ENCODE assay signal across 20 cellular contexts in the genomic region with DNA sequence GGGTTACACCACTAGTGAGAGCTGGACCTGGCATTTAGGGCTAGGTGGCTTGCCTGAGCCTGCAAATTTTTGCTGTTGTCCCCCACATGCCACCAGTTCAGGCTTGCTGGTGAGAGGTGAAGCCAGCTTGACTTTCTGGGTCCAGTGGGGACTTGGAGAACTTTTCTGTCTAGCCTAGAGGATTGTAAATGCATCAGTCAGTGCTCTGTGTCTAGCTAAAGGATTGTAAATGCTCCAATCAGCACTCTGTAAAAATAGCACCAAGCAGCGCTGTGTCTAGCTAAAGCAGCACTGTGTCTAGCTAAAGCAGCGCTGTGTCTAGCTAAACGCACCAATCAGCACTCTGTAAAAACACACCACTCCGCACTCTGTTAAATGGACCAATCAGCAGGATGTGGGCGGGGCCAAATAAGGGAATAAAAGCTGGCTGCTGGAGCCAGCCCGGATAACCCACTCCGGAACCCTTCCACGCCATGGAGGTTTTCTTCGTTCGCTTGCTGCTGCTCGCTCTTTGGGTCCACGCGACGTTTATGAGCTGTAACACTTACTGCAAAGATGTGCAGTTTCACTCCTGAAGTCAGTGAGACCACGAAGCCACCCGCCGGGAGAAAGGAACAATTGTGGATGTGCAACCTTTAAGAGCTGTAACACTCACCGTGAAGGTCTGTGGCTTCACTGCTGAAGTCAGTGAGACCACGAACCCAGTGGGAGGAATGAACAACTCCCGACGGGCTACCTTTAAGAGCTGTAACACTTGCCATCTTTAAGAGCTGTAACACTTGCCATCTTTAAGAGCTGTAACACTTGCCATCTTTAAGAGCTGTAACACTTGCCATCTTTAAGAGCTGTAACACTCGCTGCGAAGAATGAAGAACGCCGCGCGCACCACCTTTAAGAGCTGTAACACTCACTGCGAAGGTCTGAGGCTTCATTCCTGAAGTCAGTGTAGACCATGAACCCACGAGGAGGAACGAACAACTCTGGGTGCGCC.
"Had no signal": no experiment of that assay in that cellular context is flagged by ENCODE, and none has a peak within 500 bp of the region (broad histone marks: within the 10 kb centered on the region; RNA-seq: fewer than 3 reads in every experiment).

No MANE protein-coding gene starts in this region.

- DNase-seq: activated B cell treated with CpG ODN at 0.5 μM for 24 hours; activated CD4-positive, alpha-beta T cell treated with anti-CD3 and anti-CD28 coated beads, Interleukin-2, amount 10 ng/mL, durations not matched to agents 24 days and 14 days; activated naive CD4-positive, alpha-beta T cell; effector memory CD4-positive, alpha-beta T cell; nucleus accumbens; right lobe of liver; stimulated activated CD4-positive, alpha-beta T cell treated with anti-CD3 and anti-CD28 coated beads, Interleukin-4, amount 100 ng/mL, for 4 hours; stimulated activated CD8-positive, alpha-beta memory T cell treated with anti-CD3 and anti-CD28 coated beads, Interleukin-4, amount 100 ng/mL, for 48 hours; T-helper 17 cell had no signal

- H3K27me3 Mint-ChIP-seq: activated B cell treated with CpG ODN at 0.5 μM for 24 hours; stimulated activated naive CD8-positive, alpha-beta T cell treated with anti-CD3 and anti-CD28 coated beads, Interleukin-15, Interleukin-2, amounts not matched to agents 100 ng/mL and 50 ng/mL, for 24 hours; T-helper 17 cell had no signal

- H3K27me3 ChIP-seq: ascending aorta, breast epithelium, gastroesophageal sphincter, right lobe of liver had no signal

- H3K4me2 ChIP-seq: smooth muscle cell had no signal

- H3K9me3 ChIP-seq: ascending aorta, breast epithelium, gastroesophageal sphincter, right lobe of liver, thoracic aorta had no signal

- ATAC-seq: gastroesophageal sphincter; left lobe of liver; natural killer cell treated with Interleukin-12 subunit alpha and Interleukin-12 subunit beta and Interleukin-15 and Interleukin-18, amount 100 ng/mL, for 72 hours; right lobe of liver; T-helper 17 cell had no signal

- H3K4me1 ChIP-seq: ascending aorta, breast epithelium, gastroesophageal sphincter, right lobe of liver had no signal

- H3K9me3 Mint-ChIP-seq: activated B cell treated with CpG ODN at 0.5 μM for 24 hours; activated CD4-positive, alpha-beta T cell treated with anti-CD3 and anti-CD28 coated beads, Interleukin-2, amount 10 ng/mL, durations not matched to agents 24 days and 14 days; activated T-helper 1 cell treated with anti-CD3 and anti-CD28 coated beads, Interleukin-12 subunit alpha, Interleukin-12 subunit beta, Interleukin-2, Interleukin-4 antibody, amounts not matched to agents 30 ng/mL and 10 ng/mL and 1 ng/mL, durations not matched to agents 14 hours and 24 hours and 36 hours; dendritic cell treated with granulocyte-macrophage colony-stimulating factor and Interleukin-4, amounts not matched to agents 40 ng/mL and 50 ng/mL, for 4 days; natural killer cell treated with Interleukin-12 subunit alpha and Interleukin-12 subunit beta and Interleukin-15 and Interleukin-18, amount 100 ng/mL, for 72 hours; stimulated activated naive CD8-positive, alpha-beta T cell treated with anti-CD3 and anti-CD28 coated beads, Interleukin-15, Interleukin-2, amounts not matched to agents 100 ng/mL and 50 ng/mL, for 24 hours had no signal

- H3K4me3 Mint-ChIP-seq: activated B cell treated with CpG ODN at 0.5 μM for 24 hours; activated CD4-positive, alpha-beta T cell treated with anti-CD3 and anti-CD28 coated beads, Interleukin-2, amount 10 ng/mL, durations not matched to agents 24 days and 14 days; activated T-helper 1 cell treated with anti-CD3 and anti-CD28 coated beads, Interleukin-12 subunit alpha, Interleukin-12 subunit beta, Interleukin-2, Interleukin-4 antibody, amounts not matched to agents 30 ng/mL and 10 ng/mL and 1 ng/mL, durations not matched to agents 14 hours and 24 hours and 36 hours; dendritic cell treated with granulocyte-macrophage colony-stimulating factor and Interleukin-4, amounts not matched to agents 40 ng/mL and 50 ng/mL, for 4 days; natural killer cell treated with Interleukin-12 subunit alpha and Interleukin-12 subunit beta and Interleukin-15 and Interleukin-18, amount 100 ng/mL, for 72 hours; stimulated activated naive CD8-positive, alpha-beta T cell treated with anti-CD3 and anti-CD28 coated beads, Interleukin-15, Interleukin-2, amounts not matched to agents 100 ng/mL and 50 ng/mL, for 24 hours; T-helper 17 cell had no signal

- H3K27ac ChIP-seq: ascending aorta, breast epithelium, epithelial cell of prostate, gastroesophageal sphincter, right lobe of liver, thoracic aorta had no signal

- H3K27ac Mint-ChIP-seq: activated B cell treated with CpG ODN at 0.5 μM for 24 hours; activated CD4-positive, alpha-beta T cell treated with anti-CD3 and anti-CD28 coated beads, Interleukin-2, amount 10 ng/mL, durations not matched to agents 24 days and 14 days; activated T-helper 1 cell treated with anti-CD3 and anti-CD28 coated beads, Interleukin-12 subunit alpha, Interleukin-12 subunit beta, Interleukin-2, Interleukin-4 antibody, amounts not matched to agents 30 ng/mL and 10 ng/mL and 1 ng/mL, durations not matched to agents 14 hours and 24 hours and 36 hours; dendritic cell treated with granulocyte-macrophage colony-stimulating factor and Interleukin-4, amounts not matched to agents 40 ng/mL and 50 ng/mL, for 4 days; natural killer cell treated with Interleukin-12 subunit alpha and Interleukin-12 subunit beta and Interleukin-15 and Interleukin-18, amount 100 ng/mL, for 72 hours; stimulated activated naive CD8-positive, alpha-beta T cell treated with anti-CD3 and anti-CD28 coated beads, Interleukin-15, Interleukin-2, amounts not matched to agents 100 ng/mL and 50 ng/mL, for 24 hours; T-helper 17 cell had no signal

- H3K36me3 ChIP-seq: breast epithelium, right lobe of liver had no signal

- H3K4me1 Mint-ChIP-seq: activated B cell treated with CpG ODN at 0.5 μM for 24 hours; activated CD4-positive, alpha-beta T cell treated with anti-CD3 and anti-CD28 coated beads, Interleukin-2, amount 10 ng/mL, durations not matched to agents 24 days and 14 days; T-helper 17 cell had no signal

- H3K4me3 ChIP-seq: ascending aorta, breast epithelium, gastroesophageal sphincter, right lobe of liver, smooth muscle cell, thoracic aorta had no signal

- H3K36me3 Mint-ChIP-seq: natural killer cell treated with Interleukin-12 subunit alpha and Interleukin-12 subunit beta and Interleukin-15 and Interleukin-18, amount 100 ng/mL, for 72 hours had no signal
